In genomic region chr12:46153267-46153872, GRCh38 we compare ENCODE assay signal across 1 cellular context.
TF ChIP-seq lines count a peak whose summit lies in the region.

No MANE protein-coding gene starts in this region.

TF ChIP-seq in H1, 55 proteins besides CTCF, POLR2A, EP300 and RAD21 (continued from another document):
- no peak for TF ChIP-seq ATF3 (IDR thresholded peaks at IDR 0.05; ENCODE audit: insufficient read depth, low read depth, low read length)
- TF ChIP-seq CREB1 (IDR thresholded peaks at IDR 0.05) = no peak
- TF ChIP-seq RBBP5 (IDR thresholded peaks at IDR 0.05; ENCODE audit: borderline replicate concordance, low read depth, low read length) = no peak
- no peak for TF ChIP-seq KDM5A (IDR thresholded peaks at IDR 0.05; ENCODE audit: low read length)
- no peak for TF ChIP-seq EGR1 (IDR thresholded peaks at IDR 0.05; ENCODE audit: borderline replicate concordance, low read depth, low read length)
- TF ChIP-seq TAF7 (optimal IDR thresholded peaks at IDR 0.05; ENCODE audit: borderline replicate concordance, low read depth, low read length) = no peak
- no peak for TF ChIP-seq SIN3A (conservative IDR thresholded peaks at IDR 0.05 in 1 of 2, IDR thresholded peaks at IDR 0.05 in 1 of 2; ENCODE audit: low read depth in 1 of 2, low read length in 2 of 2)
- TF ChIP-seq, protein P1, sequence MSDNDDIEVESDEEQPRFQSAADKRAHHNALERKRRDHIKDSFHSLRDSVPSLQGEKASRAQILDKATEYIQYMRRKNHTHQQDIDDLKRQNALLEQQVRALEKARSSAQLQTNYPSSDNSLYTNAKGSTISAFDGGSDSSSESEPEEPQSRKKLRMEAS (IDR thresholded peaks at IDR 0.05) = no peak
- TF ChIP-seq KDM1A (IDR thresholded peaks at IDR 0.05; ENCODE audit: borderline replicate concordance, low read length) = no peak
